In the genomic region with DNA sequence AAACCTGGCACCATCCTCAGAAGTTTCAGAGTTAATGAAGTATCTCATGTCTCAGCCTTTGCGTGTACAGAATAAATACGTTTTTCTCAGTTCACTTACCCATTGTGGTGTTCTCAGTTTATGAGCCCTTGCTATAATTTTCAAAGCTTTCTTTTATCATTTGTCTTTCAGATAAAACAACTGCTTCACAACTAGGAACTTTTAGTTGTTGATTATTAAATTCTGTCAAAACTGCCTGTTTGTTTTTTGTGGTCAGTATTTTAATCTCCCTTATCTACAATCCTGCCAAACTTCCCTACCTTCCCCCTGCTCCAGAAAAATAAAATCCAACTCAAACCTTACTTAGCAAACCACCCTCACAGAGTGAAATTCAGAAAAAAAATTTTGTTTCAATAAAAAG, we compare ENCODE assay signal across 28 cellular contexts. TPM values are rescaled to one million over a fixed set of nuclear protein-coding genes. Genes with fewer than 3 reads are reported as not detected.
DNase-seq lines count a peak whose midpoint lies in the region; ATAC-seq, FAIRE-seq and TF ChIP-seq lines count a peak whose summit lies in the region.
"Had no signal": no experiment of that assay in that cellular context is flagged by ENCODE, and none has a peak within 500 bp of the region (broad histone marks: within the 10 kb centered on the region; RNA-seq: fewer than 3 reads in every experiment).

No MANE protein-coding gene starts in this region.

- TF ChIP-seq CTCF in fibroblast of villous mesenchyme (IDR thresholded peaks at IDR 0.05; ENCODE audit: insufficient read depth, low read depth, low read length) (no peak), osteocyte (IDR thresholded peaks at IDR 0.05) (no peak), GM10266 (IDR thresholded peaks at IDR 0.05; ENCODE audit: control insufficient read depth, insufficient read depth, low read depth, missing control alignments) (no peak), pancreas (IDR thresholded peaks at IDR 0.05) (no peak)

- no peaks in the 10 kb centered on the region for H3K36me3 ChIP-seq in pancreas
- H3K36me3 ChIP-seq: BE2C, breast epithelium, ovary, sigmoid colon, upper lobe of left lung had no signal

- FAIRE-seq in pancreas (lab: Jason Lieb, UNC) = no peak
- FAIRE-seq: islet of Langerhans had no signal

- ATAC-seq in T-helper 17 cell (no peak), pancreas (no peak)
- ATAC-seq: PC-3 had no signal

- H3K4me1 ChIP-seq in pancreas = peaks cover 46 to 84% (median 83%) of the 10 kb centered on the region in 3 donors

- peaks cover 35% of the 10 kb centered on the region for H3K4me1 Mint-ChIP-seq in T-helper 2 cell treated with Interferon-gamma antibody and Interleukin-4, amounts not matched to agents 5 μg/mL and 100 μg/mL, for 36 hours (ENCODE audit: low read depth)
- H3K4me1 Mint-ChIP-seq in T-helper 17 cell (peaks cover 65% of the 10 kb centered on the region), osteocyte (ENCODE audit: unreplicated experiment) (peaks cover 67% of the 10 kb centered on the region)

- intact Hi-C loops in pancreas (cut with DNase I) = no loop called here

- H3K27me3 Mint-ChIP-seq in T-helper 2 cell treated with Interferon-gamma antibody and Interleukin-4, amounts not matched to agents 5 μg/mL and 100 μg/mL, for 36 hours (ENCODE audit: low read depth) = no peaks in the 10 kb centered on the region
- H3K27me3 Mint-ChIP-seq in T-helper 17 cell (no peaks in the 10 kb centered on the region), osteocyte (ENCODE audit: unreplicated experiment) (no peaks in the 10 kb centered on the region)
- H3K27me3 Mint-ChIP-seq: activated CD4-positive, alpha-beta T cell treated with anti-CD3 and anti-CD28 coated beads, Interleukin-2, amount 10 ng/mL, durations not matched to agents 24 days and 14 days; activated naive CD8-positive, alpha-beta T cell treated with anti-CD3 and anti-CD28 coated beads, Interleukin-2, amount 10 ng/mL, durations not matched to agents 7 days and 5 days had no signal

- peak overlapping the region in 2 of 4 donors; percentile 18 to 31 for H3K27ac ChIP-seq in pancreas
- H3K27ac ChIP-seq: ovary had no signal

- WGBS in pancreas, 2 donors = 1 to 9% methylated on average over 2 of the region's 2 CpGs

- H3K36me3 Mint-ChIP-seq in T-helper 2 cell treated with Interferon-gamma antibody and Interleukin-4, amounts not matched to agents 5 μg/mL and 100 μg/mL, for 36 hours (ENCODE audit: low read depth) = peaks cover 9% of the 10 kb centered on the region
- H3K36me3 Mint-ChIP-seq in T-helper 17 cell (ENCODE audit: low read depth) = peaks cover 4% of the 10 kb centered on the region
- H3K36me3 Mint-ChIP-seq in osteocyte (ENCODE audit: unreplicated experiment) = peaks cover 4% of the 10 kb centered on the region

- no peak overlapping the region for H3K4me3 ChIP-seq in fibroblast of villous mesenchyme (ENCODE audit: low read depth, low read length)
- H3K4me3 ChIP-seq in pancreas = no peak overlapping the region
- H3K4me3 ChIP-seq: breast epithelium, lung, ovary, sigmoid colon, upper lobe of left lung had no signal

- no peak overlapping the region for H3K4me3 Mint-ChIP-seq in T-helper 2 cell treated with Interferon-gamma antibody and Interleukin-4, amounts not matched to agents 5 μg/mL and 100 μg/mL, for 36 hours
- H3K4me3 Mint-ChIP-seq in T-helper 17 cell (no peak overlapping the region), osteocyte (ENCODE audit: unreplicated experiment) (no peak overlapping the region)
- H3K4me3 Mint-ChIP-seq: activated CD4-positive, alpha-beta T cell treated with anti-CD3 and anti-CD28 coated beads, Interleukin-2, amount 10 ng/mL, durations not matched to agents 24 days and 14 days; activated naive CD8-positive, alpha-beta T cell treated with anti-CD3 and anti-CD28 coated beads, Interleukin-2, amount 10 ng/mL, durations not matched to agents 7 days and 5 days had no signal

- peak overlapping the region; percentile 55 for H3K27ac Mint-ChIP-seq in T-helper 2 cell treated with Interferon-gamma antibody and Interleukin-4, amounts not matched to agents 5 μg/mL and 100 μg/mL, for 36 hours
- peak overlapping the region; percentile 82 for H3K27ac Mint-ChIP-seq in T-helper 17 cell
- H3K27ac Mint-ChIP-seq in osteocyte (ENCODE audit: unreplicated experiment) = peak overlapping the region; percentile 29
- H3K27ac Mint-ChIP-seq: activated CD4-positive, alpha-beta T cell treated with anti-CD3 and anti-CD28 coated beads, Interleukin-2, amount 10 ng/mL, durations not matched to agents 24 days and 14 days; activated naive CD8-positive, alpha-beta T cell treated with anti-CD3 and anti-CD28 coated beads, Interleukin-2, amount 10 ng/mL, durations not matched to agents 7 days and 5 days had no signal

- no peaks in the 10 kb centered on the region for H3K9me3 Mint-ChIP-seq in T-helper 2 cell treated with Interferon-gamma antibody and Interleukin-4, amounts not matched to agents 5 μg/mL and 100 μg/mL, for 36 hours
- H3K9me3 Mint-ChIP-seq in osteocyte (ENCODE audit: unreplicated experiment) = no peaks in the 10 kb centered on the region
- H3K9me3 Mint-ChIP-seq: activated CD4-positive, alpha-beta T cell treated with anti-CD3 and anti-CD28 coated beads, Interleukin-2, amount 10 ng/mL, durations not matched to agents 24 days and 14 days; activated naive CD8-positive, alpha-beta T cell treated with anti-CD3 and anti-CD28 coated beads, Interleukin-2, amount 10 ng/mL, durations not matched to agents 7 days and 5 days had no signal

- no peaks in the 10 kb centered on the region for H3K27me3 ChIP-seq in pancreas
- H3K27me3 ChIP-seq: BE2C, breast epithelium, ovary, sigmoid colon, upper lobe of left lung had no signal

- H3K9me3 ChIP-seq in T-helper 17 cell (ENCODE audit: control insufficient read depth, low read length, poor library complexity, severe bottlenecking) = no peaks in the 10 kb centered on the region
- H3K9me3 ChIP-seq in pancreas = no peaks in the 10 kb centered on the region
- H3K9me3 ChIP-seq: BE2C, breast epithelium, ovary, sigmoid colon, upper lobe of left lung had no signal

- no peak for DNase-seq in T-helper 2 cell treated with Interferon-gamma antibody and Interleukin-4, amounts not matched to agents 5 μg/mL and 100 μg/mL, for 36 hours (ENCODE audit: low spot score)
- DNase-seq in T-helper 2 cell (no peak), T-helper 17 cell (no peak), fibroblast of villous mesenchyme (ENCODE audit: low read depth) (peak; percentile 18), osteocyte (ENCODE audit: extremely low spot score, unreplicated experiment) (no peak), GM10266 (ENCODE audit: extremely low spot score) (no peak), pancreas (no peak), amygdala (lab: John Stamatoyannopoulos, UW) (no peak)
- DNase-seq: 8988T; activated CD4-positive, alpha-beta T cell treated with anti-CD3 and anti-CD28 coated beads, Interleukin-2, amount 10 ng/mL, durations not matched to agents 24 days and 14 days; activated effector memory CD4-positive, alpha-beta T cell treated with Interleukin-2 at 50 U/mL for 16 hours; activated naive CD8-positive, alpha-beta T cell treated with anti-CD3 and anti-CD28 coated beads, Interleukin-2, amount 10 ng/mL, durations not matched to agents 7 days and 5 days; BE2C; Calu3; foreskin fibroblast; hypothalamus; NCI-H1048; NCI-H2029; NCI-H446; ovary; PC-3; SHP77; sigmoid colon; stimulated activated CD8-positive, alpha-beta memory T cell treated with anti-CD3 and anti-CD28 coated beads, Interleukin-4, amount 100 ng/mL, for 48 hours; upper lobe of left lung had no signal

RNA-seq across cellular contexts. Expression of a gene that starts 21.7 kb away (rescaled TPM):
- total RNA-seq in T-helper 17 cell = 100 to 1,000 TPM; 211 to 228 TPM
- total RNA-seq in fibroblast of villous mesenchyme = 212 and 235 TPM in 2 replicates
- total RNA-seq in osteocyte = 273 and 274 TPM in 2 replicates
- 100 to 1,000 TPM in 1 of 6 donors, 10 to 100 TPM in 5; 70.9 to 160 (median 86.2) TPM for total RNA-seq in pancreas
- polyA plus RNA-seq in pancreas = 100 to 1,000 TPM; 158 to 160 TPM

Comparison
In these comparisons a context has a peak if more than half of its experiments do, and no peak if none do; other contexts are left out.
1. H3K27ac Mint-ChIP-seq: peak in every context shown above with its lines; median percentile 82 in T-helper 17 cell; 55 in T-helper 2 cell treated with Interferon-gamma antibody and Interleukin-4, amounts not matched to agents 5 μg/mL and 100 μg/mL, for 36 hours; 29 in osteocyte.